Comparison of ENCODE assay signal across 12 cellular contexts in genomic region chr2:181394741-181395437, GRCh38.
DNase-seq lines count a peak whose midpoint lies in the region; ATAC-seq and TF ChIP-seq lines count a peak whose summit lies in the region.
"Had no signal": no experiment of that assay in that cellular context is flagged by ENCODE, and none has a peak within 500 bp of the region (broad histone marks: within the 10 kb centered on the region; RNA-seq: fewer than 3 reads in every experiment).

No MANE protein-coding gene starts in this region.

- H3K4me3 ChIP-seq in tibial artery, result no peak overlapping the region
- H3K4me3 ChIP-seq: esophagus squamous epithelium had no signal

- H3K27ac Mint-ChIP-seq in activated CD4-positive, alpha-beta T cell treated with anti-CD3 and anti-CD28 coated beads, Interleukin-2, amount 10 ng/mL, durations not matched to agents 7 days and 5 days, result peak overlapping the region; percentile 52
- peak overlapping the region; percentile 36 for H3K27ac Mint-ChIP-seq in activated naive CD8-positive, alpha-beta T cell
- peak overlapping the region; percentile 68 for H3K27ac Mint-ChIP-seq in stimulated activated naive B cell treated with anti-CD40 and anti-IgM and Interleukin-4, amounts not matched to agents 10 μg/mL and 1 μg/mL and 100 μg/mL, for 72 hours
- H3K27ac Mint-ChIP-seq: nephron progenitor cell had no signal

- no peak for TF ChIP-seq CTCF in tibial artery (IDR thresholded peaks at IDR 0.05)

- CTCF ChIA-PET in activated CD4-positive, alpha-beta T cell treated with anti-CD3 and anti-CD28 coated beads, Interleukin-2, amount 10 ng/mL, durations not matched to agents 7 days and 5 days (lab: Charles Lee), result interaction anchor here (1.0 to 2.1 kb wide), 4 partner anchors 10 to 22 kb away, joined by 3 to 8 read pairs (median 5); no protein-coding TSS in a partner anchor

- POLR2A ChIA-PET in activated CD4-positive, alpha-beta T cell treated with anti-CD3 and anti-CD28 coated beads, Interleukin-2, amount 10 ng/mL, durations not matched to agents 7 days and 5 days (lab: Charles Lee), result no interaction called here

- intact Hi-C loops in tibial artery (cut with DNase I; ENCODE audit: low total_unique reads), result loop anchor here (5.0 kb wide), 1 partner anchor 317 kb away; no protein-coding TSS in a partner anchor

- H3K9me3 Mint-ChIP-seq in activated CD4-positive, alpha-beta T cell treated with anti-CD3 and anti-CD28 coated beads, Interleukin-2, amount 10 ng/mL, durations not matched to agents 7 days and 5 days, result peaks cover 8% of the 10 kb centered on the region
- H3K9me3 Mint-ChIP-seq in activated naive CD8-positive, alpha-beta T cell (ENCODE audit: low read depth), result peaks cover 3% of the 10 kb centered on the region
- H3K9me3 Mint-ChIP-seq in stimulated activated naive B cell treated with anti-CD40 and anti-IgM and Interleukin-4, amounts not matched to agents 10 μg/mL and 1 μg/mL and 100 μg/mL, for 72 hours, result peaks cover 0 to 1% of the 10 kb centered on the region in 2 donors
- H3K9me3 Mint-ChIP-seq: nephron progenitor cell had no signal

- no peaks in the 10 kb centered on the region for H3K36me3 ChIP-seq in tibial artery
- H3K36me3 ChIP-seq: esophagus squamous epithelium had no signal

- H3K36me3 Mint-ChIP-seq in activated CD4-positive, alpha-beta T cell treated with anti-CD3 and anti-CD28 coated beads, Interleukin-2, amount 10 ng/mL, durations not matched to agents 7 days and 5 days (ENCODE audit: low read depth), result peaks cover 9% of the 10 kb centered on the region
- peaks cover 5% of the 10 kb centered on the region for H3K36me3 Mint-ChIP-seq in activated naive CD8-positive, alpha-beta T cell
- H3K36me3 Mint-ChIP-seq in stimulated activated naive B cell treated with anti-CD40 and anti-IgM and Interleukin-4, amounts not matched to agents 10 μg/mL and 1 μg/mL and 100 μg/mL, for 72 hours, result peaks cover 0 to 2% of the 10 kb centered on the region in 2 donors

- H3K27ac ChIP-seq in tibial artery, result no peak overlapping the region
- H3K27ac ChIP-seq: esophagus squamous epithelium had no signal

- ATAC-seq in stimulated activated naive B cell treated with anti-CD40 and anti-IgM and Interleukin-4, amounts not matched to agents 10 μg/mL and 1 μg/mL and 100 μg/mL, for 72 hours (replicated peaks), result peak in 1 of 2 donors; percentile 53
- no peak for ATAC-seq in GM21526 (IDR thresholded peaks at IDR 0.05; ENCODE audit: low FRiP score, unreplicated experiment)

- peaks cover 30% of the 10 kb centered on the region for H3K4me1 Mint-ChIP-seq in activated CD4-positive, alpha-beta T cell treated with anti-CD3 and anti-CD28 coated beads, Interleukin-2, amount 10 ng/mL, durations not matched to agents 7 days and 5 days
- peaks cover 31% of the 10 kb centered on the region for H3K4me1 Mint-ChIP-seq in activated naive CD8-positive, alpha-beta T cell (ENCODE audit: low read depth)
- H3K4me1 Mint-ChIP-seq in stimulated activated naive B cell treated with anti-CD40 and anti-IgM and Interleukin-4, amounts not matched to agents 10 μg/mL and 1 μg/mL and 100 μg/mL, for 72 hours, result peaks cover 17 to 36% of the 10 kb centered on the region in 2 donors

- no peak for DNase-seq in activated CD4-positive, alpha-beta T cell treated with anti-CD3 and anti-CD28 coated beads, Interleukin-2, amount 10 ng/mL, durations not matched to agents 7 days and 5 days
- DNase-seq in activated CD4-positive, alpha-beta T cell treated with anti-CD3 and anti-CD28 coated beads, Interleukin-2, amount 50 U/mL, for 4 hours, result no peak
- DNase-seq in NOMO-1 treated with DMSO at 0.1 percent for 48 hours (lab: John Stamatoyannopoulos, UW; ENCODE audit: unreplicated experiment), result peak; percentile 72
- no peak for DNase-seq in stimulated activated naive B cell treated with anti-CD40 and anti-IgM and Interleukin-4, amounts not matched to agents 10 μg/mL and 1 μg/mL and 100 μg/mL, for 72 hours
- no peak for DNase-seq in NCI-H524 treated with DMSO at 0.1 percent for 48 hours (lab: John Stamatoyannopoulos, UW)
- no peak for DNase-seq in tibial artery
- DNase-seq: esophagus squamous epithelium, GOT3, nephron progenitor cell, Right ventricle myocardium superior had no signal

- no peaks in the 10 kb centered on the region for H3K27me3 Mint-ChIP-seq in activated CD4-positive, alpha-beta T cell treated with anti-CD3 and anti-CD28 coated beads, Interleukin-2, amount 10 ng/mL, durations not matched to agents 7 days and 5 days
- H3K27me3 Mint-ChIP-seq in activated naive CD8-positive, alpha-beta T cell, result no peaks in the 10 kb centered on the region
- H3K27me3 Mint-ChIP-seq in stimulated activated naive B cell treated with anti-CD40 and anti-IgM and Interleukin-4, amounts not matched to agents 10 μg/mL and 1 μg/mL and 100 μg/mL, for 72 hours, result no peaks in the 10 kb centered on the region

- no peak overlapping the region for H3K4me3 Mint-ChIP-seq in activated CD4-positive, alpha-beta T cell treated with anti-CD3 and anti-CD28 coated beads, Interleukin-2, amount 10 ng/mL, durations not matched to agents 7 days and 5 days
- H3K4me3 Mint-ChIP-seq in activated naive CD8-positive, alpha-beta T cell, result peak overlapping the region; percentile 51
- peak overlapping the region in 1 of 2 donors; percentile 3 for H3K4me3 Mint-ChIP-seq in stimulated activated naive B cell treated with anti-CD40 and anti-IgM and Interleukin-4, amounts not matched to agents 10 μg/mL and 1 μg/mL and 100 μg/mL, for 72 hours
- H3K4me3 Mint-ChIP-seq: nephron progenitor cell had no signal

- no peaks in the 10 kb centered on the region for H3K9me3 ChIP-seq in tibial artery
- H3K9me3 ChIP-seq: esophagus squamous epithelium had no signal

- no peaks in the 10 kb centered on the region for H3K4me1 ChIP-seq in tibial artery

- no peaks in the 10 kb centered on the region for H3K27me3 ChIP-seq in tibial artery
- H3K27me3 ChIP-seq: esophagus squamous epithelium had no signal
